In the genomic region with DNA sequence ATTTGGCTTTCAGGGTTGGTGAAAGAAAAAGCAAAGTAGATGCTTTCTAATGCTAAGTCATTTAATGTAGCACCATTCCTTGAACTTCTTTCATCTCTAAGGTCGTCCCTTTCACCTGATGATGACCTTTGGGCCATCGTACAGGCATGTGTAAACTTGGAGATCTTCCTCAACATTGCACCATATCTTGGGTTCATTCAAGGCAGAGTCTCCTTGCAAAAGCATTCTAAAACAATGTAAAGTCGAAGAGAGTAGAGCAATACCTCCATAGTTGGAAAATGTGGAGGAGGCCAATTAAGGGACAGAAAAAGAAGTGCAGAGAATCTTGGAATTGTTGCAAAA, we compare ENCODE assay signal across 8 cellular contexts. TPM values are rescaled to one million over a fixed set of nuclear protein-coding genes. Genes with fewer than 3 reads are reported as not detected.
DNase-seq lines count a peak whose midpoint lies in the region; ATAC-seq lines count a peak whose summit lies in the region.

No MANE protein-coding gene starts in this region.

- peaks cover 17% of the 10 kb centered on the region for H3K36me3 Mint-ChIP-seq in activated naive CD8-positive, alpha-beta T cell treated with anti-CD3 and anti-CD28 coated beads, Interleukin-2, amount 10 ng/mL, durations not matched to agents 7 days and 5 days
- peaks cover 0 to 11% (median 0%) of the 10 kb centered on the region in 3 donors for H3K36me3 Mint-ChIP-seq in immature natural killer cell

- DNase-seq in NOMO-1 treated with DMSO at 0.1 percent for 48 hours (lab: John Stamatoyannopoulos, UW; ENCODE audit: unreplicated experiment) (peak; percentile 66), NOMO-1 treated with dmso at 0.1 percent for 144 hours (lab: John Stamatoyannopoulos, UW; ENCODE audit: unreplicated experiment) (no peak), immature natural killer cell (no peak), NCI-H2081 treated with DMSO at 0.1 percent for 48 hours (lab: John Stamatoyannopoulos, UW) (no peak), NK-92 (lab: John Stamatoyannopoulos, UW; ENCODE audit: unreplicated experiment) (no peak), hepatic stellate cell (ENCODE audit: low spot score) (no peak)
- DNase-seq in activated naive CD8-positive, alpha-beta T cell treated with anti-CD3 and anti-CD28 coated beads, Interleukin-2, amount 10 ng/mL, durations not matched to agents 7 days and 5 days, result no peak

- peaks cover 15% of the 10 kb centered on the region for H3K4me1 Mint-ChIP-seq in activated naive CD8-positive, alpha-beta T cell treated with anti-CD3 and anti-CD28 coated beads, Interleukin-2, amount 10 ng/mL, durations not matched to agents 7 days and 5 days
- peaks cover 19 to 22% of the 10 kb centered on the region in 2 donors for H3K4me1 Mint-ChIP-seq in immature natural killer cell

- peak overlapping the region; percentile 94 for H3K4me3 Mint-ChIP-seq in activated naive CD8-positive, alpha-beta T cell treated with anti-CD3 and anti-CD28 coated beads, Interleukin-2, amount 10 ng/mL, durations not matched to agents 7 days and 5 days
- peak overlapping the region; percentile 93 to 98 (median 95) for H3K4me3 Mint-ChIP-seq in immature natural killer cell

- no peaks in the 10 kb centered on the region for H3K9me3 ChIP-seq in stomach smooth muscle (ENCODE audit: control insufficient read depth in 2 of 2, low read length in 2 of 2)

- no peak for ATAC-seq in activated naive CD8-positive, alpha-beta T cell treated with anti-CD3 and anti-CD28 coated beads, Interleukin-2, amount 10 ng/mL, durations not matched to agents 7 days and 5 days (ENCODE audit: low read depth)

- H3K27me3 Mint-ChIP-seq in activated naive CD8-positive, alpha-beta T cell treated with anti-CD3 and anti-CD28 coated beads, Interleukin-2, amount 10 ng/mL, durations not matched to agents 7 days and 5 days, result no peaks in the 10 kb centered on the region
- peaks cover 7 to 23% (median 10%) of the 10 kb centered on the region in 3 donors for H3K27me3 Mint-ChIP-seq in immature natural killer cell (ENCODE audit: low read depth in 3 of 3)

- H3K4me1 ChIP-seq in stomach smooth muscle (ENCODE audit: control insufficient read depth, insufficient read depth, low read length), result peaks cover 10% of the 10 kb centered on the region

- peak overlapping the region; percentile 97 for H3K27ac Mint-ChIP-seq in activated naive CD8-positive, alpha-beta T cell treated with anti-CD3 and anti-CD28 coated beads, Interleukin-2, amount 10 ng/mL, durations not matched to agents 7 days and 5 days
- peak overlapping the region; percentile 96 to 98 (median 96) for H3K27ac Mint-ChIP-seq in immature natural killer cell

- peaks cover 0 to 6% of the 10 kb centered on the region in 2 donors for H3K36me3 ChIP-seq in stomach smooth muscle (ENCODE audit: control insufficient read depth in 2 of 2, insufficient read depth in 2 of 2, low read length in 2 of 2)

- H3K9ac ChIP-seq in stomach smooth muscle (ENCODE audit: low read length in 2 of 2), result peak overlapping the region; percentile 84 to 97

- H3K27ac ChIP-seq in stomach smooth muscle (ENCODE audit: low read length), result peak overlapping the region; percentile 94

- POLR2A ChIA-PET in activated naive CD8-positive, alpha-beta T cell treated with anti-CD3 and anti-CD28 coated beads, Interleukin-2, amount 10 ng/mL, durations not matched to agents 7 days and 5 days (lab: Charles Lee), result interaction anchor here (1.0 to 1.6 kb wide), 7 partner anchors 9 to 268 kb away, joined by 3 to 6 read pairs (median 3); no protein-coding TSS in a partner anchor

- no peaks in the 10 kb centered on the region for H3K27me3 ChIP-seq in stomach smooth muscle (ENCODE audit: control insufficient read depth in 1 of 2, insufficient read depth in 2 of 2, low read length in 2 of 2)

- H3K4me3 ChIP-seq in stomach smooth muscle (ENCODE audit: low read length in 2 of 2), result peak overlapping the region; percentile 78 to 98

- no peaks in the 10 kb centered on the region for H3K9me3 Mint-ChIP-seq in activated naive CD8-positive, alpha-beta T cell treated with anti-CD3 and anti-CD28 coated beads, Interleukin-2, amount 10 ng/mL, durations not matched to agents 7 days and 5 days
- no peaks in the 10 kb centered on the region for H3K9me3 Mint-ChIP-seq in immature natural killer cell

RNA-seq across cellular contexts. Expression of a gene that starts 48.8 kb away (rescaled TPM):
- total RNA-seq in activated naive CD8-positive, alpha-beta T cell treated with anti-CD3 and anti-CD28 coated beads, Interleukin-2, amount 10 ng/mL, durations not matched to agents 7 days and 5 days, result 1 to 10 TPM; 6.3 to 8.1 TPM
- 1 to 10 TPM in 2 of 3 donors, not detected in 1; 1.4 TPM for polyA plus RNA-seq in immature natural killer cell
